8 cellular contexts compared by ENCODE assay signal in the genomic region with DNA sequence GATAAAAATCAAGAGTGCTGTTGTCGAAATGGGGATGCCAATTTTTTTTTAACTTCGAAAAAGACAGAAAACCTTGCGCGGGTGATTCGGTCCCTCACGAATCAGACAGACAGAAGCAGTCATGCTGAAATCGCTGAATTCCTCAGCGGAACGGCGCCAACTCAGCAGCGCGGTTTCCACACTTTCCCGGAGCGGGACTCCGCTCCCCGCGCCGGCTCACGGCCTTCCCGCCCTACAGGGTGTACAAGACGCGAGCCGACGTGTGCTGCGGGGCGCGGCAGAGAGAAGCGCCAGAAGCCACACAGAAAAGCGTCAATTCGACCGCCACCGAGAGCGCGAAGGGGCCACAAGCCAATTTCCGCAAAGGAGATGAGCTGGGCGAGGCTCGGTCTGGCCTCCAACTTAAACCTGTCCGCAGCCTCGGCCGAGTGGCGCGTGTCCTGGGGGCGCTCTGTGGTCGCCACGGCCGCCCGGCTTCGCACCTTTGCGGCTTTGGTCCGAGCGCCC. TPM values are rescaled to one million over a fixed set of nuclear protein-coding genes. Genes with fewer than 3 reads are reported as not detected.
DNase-seq lines count a peak whose midpoint lies in the region; ATAC-seq and TF ChIP-seq lines count a peak whose summit lies in the region.

No MANE protein-coding gene starts in this region.

- no peaks in the 10 kb centered on the region for H3K4me1 ChIP-seq in neural progenitor cell

- H3K27ac Mint-ChIP-seq in neural progenitor cell = no peak overlapping the region

- H3K36me3 ChIP-seq in neural progenitor cell = no peaks in the 10 kb centered on the region

- H3K9me3 ChIP-seq in neural progenitor cell (ENCODE audit: low read depth) = no peaks in the 10 kb centered on the region

- no peaks in the 10 kb centered on the region for H3K79me2 ChIP-seq in neural progenitor cell (ENCODE audit: low read depth)

- H3K9ac ChIP-seq in neural progenitor cell = no peak overlapping the region

- H2AFZ ChIP-seq in neural progenitor cell (replicated peaks) = peak overlapping the region; percentile 97

- no peak for TF ChIP-seq CTCF in coronary artery (IDR thresholded peaks at IDR 0.05)
- TF ChIP-seq CTCF in neural progenitor cell (IDR thresholded peaks at IDR 0.05) = no peak

- no peaks in the 10 kb centered on the region for H3K36me3 Mint-ChIP-seq in neural progenitor cell

- no peaks in the 10 kb centered on the region for H4K20me1 ChIP-seq in neural progenitor cell (ENCODE audit: low read depth)

- peaks cover 9% of the 10 kb centered on the region for H3K9me3 Mint-ChIP-seq in neural progenitor cell

- peaks cover 4% of the 10 kb centered on the region for H3K27me3 Mint-ChIP-seq in neural progenitor cell (ENCODE audit: insufficient read depth, low read depth)

- peak overlapping the region; percentile 79 for H3K4me2 ChIP-seq in neural progenitor cell

- peaks cover 15% of the 10 kb centered on the region for H3F3A ChIP-seq in neural progenitor cell (ENCODE audit: low read depth)

- peak overlapping the region; percentile 92 for H3K4me3 Mint-ChIP-seq in neural progenitor cell

- peaks cover 37% of the 10 kb centered on the region for H3K27me3 ChIP-seq in neural progenitor cell

- DNase-seq in COR-L47 (lab: John Stamatoyannopoulos, UW) (peak; percentile 11), NCI-H446 (lab: John Stamatoyannopoulos, UW) (peak; percentile 36 to 75), coronary artery (ENCODE audit: low spot score) (no peak), neural progenitor cell (ENCODE audit: low spot score) (peak; percentile 50), medulla oblongata (ENCODE audit: extremely low spot score) (no peak), germinal center (ENCODE audit: low spot score) (no peak), SHP77 treated with DMSO at 0.1 percent for 48 hours (lab: John Stamatoyannopoulos, UW) (no peak)

- no peaks in the 10 kb centered on the region for H3K4me1 Mint-ChIP-seq in neural progenitor cell

- peak; percentile 16 for ATAC-seq in GM21381 (IDR thresholded peaks at IDR 0.05; ENCODE audit: unreplicated experiment)

- H3K27ac ChIP-seq in coronary artery (peak overlapping the region; percentile 79), neural progenitor cell (no peak overlapping the region)

- H3K4me3 ChIP-seq in coronary artery (peak overlapping the region; percentile 67), neural progenitor cell (peak overlapping the region; percentile 62)

RNA-seq across cellular contexts. Expression of gene NEXMIF, which starts 1.3 kb away (rescaled TPM):
- total RNA-seq in neural progenitor cell (ENCODE audit: low replicate concordance) = 1.1 and 2.8 TPM in 2 replicates

Comparison
In these comparisons a context has a peak if more than half of its experiments do, and no peak if none do; other contexts are left out.
1. DNase-seq: peak in COR-L47 (single experiment), NCI-H446 (2 of 2) and neural progenitor cell (single experiment); none in coronary artery (single experiment), medulla oblongata (single experiment), germinal center (single experiment) and SHP77 treated with DMSO at 0.1 percent for 48 hours (single experiment).